ENCODE assay signal across 1 cellular context in genomic region chr10:79145517-79146470, GRCh38.
TF ChIP-seq lines count a peak whose summit lies in the region.

No MANE protein-coding gene starts in this region.

TF ChIP-seq in K562, 482 proteins besides CTCF, POLR2A, EP300 and RAD21 (continued from another document):
- TF ChIP-seq NFYB (IDR thresholded peaks at IDR 0.05; ENCODE audit: extremely low read depth, insufficient read length) (no peak), TFAM (CRISPR knock-in tag; conservative IDR thresholded peaks at IDR 0.05) (no peak), SRF (CRISPR knock-in tag; IDR thresholded peaks at IDR 0.05) (peak in 1 of 2 experiments; percentile 74; a peak in 1 of 4 replicates), PTRF (tag; IDR thresholded peaks at IDR 0.05) (no peak), CTBP1 (IDR thresholded peaks at IDR 0.05; ENCODE audit: borderline replicate concordance) (0 out of 2 replicates have a peak, but pooled peaks have one; percentile 9), ATF7 (IDR thresholded peaks at IDR 0.05) (0 out of 2 replicates have a peak, but pooled peaks have one; percentile 14), SETDB1 (IDR thresholded peaks at IDR 0.05; ENCODE audit: low read length) (no peak), NCOA6 (IDR thresholded peaks at IDR 0.05) (no peak), ZBTB34 (CRISPR knock-in tag; IDR thresholded peaks at IDR 0.05) (no peak), SMAD2 (IDR thresholded peaks at IDR 0.05; ENCODE audit: low read depth, low read length) (no peak), NFATC3 (IDR thresholded peaks at IDR 0.05) (no peak), U2AF2 (optimal IDR thresholded peaks at IDR 0.05; ENCODE audit: low read depth, low read length) (no peak), DDX20 (tag; IDR thresholded peaks at IDR 0.05; ENCODE audit: low read depth) (no peak), DPF2 (IDR thresholded peaks at IDR 0.05) (peak; percentile 35; the same call in 1 of the 2 replicates)
- TF ChIP-seq, protein P1, sequence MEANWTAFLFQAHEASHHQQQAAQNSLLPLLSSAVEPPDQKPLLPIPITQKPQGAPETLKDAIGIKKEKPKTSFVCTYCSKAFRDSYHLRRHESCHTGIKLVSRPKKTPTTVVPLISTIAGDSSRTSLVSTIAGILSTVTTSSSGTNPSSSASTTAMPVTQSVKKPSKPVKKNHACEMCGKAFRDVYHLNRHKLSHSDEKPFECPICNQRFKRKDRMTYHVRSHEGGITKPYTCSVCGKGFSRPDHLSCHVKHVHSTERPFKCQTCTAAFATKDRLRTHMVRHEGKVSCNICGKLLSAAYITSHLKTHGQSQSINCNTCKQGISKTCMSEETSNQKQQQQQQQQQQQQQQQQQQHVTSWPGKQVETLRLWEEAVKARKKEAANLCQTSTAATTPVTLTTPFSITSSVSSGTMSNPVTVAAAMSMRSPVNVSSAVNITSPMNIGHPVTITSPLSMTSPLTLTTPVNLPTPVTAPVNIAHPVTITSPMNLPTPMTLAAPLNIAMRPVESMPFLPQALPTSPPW (CRISPR knock-in tag; IDR thresholded peaks at IDR 0.05): peak; percentile 39; the same call in 1 of the 2 replicates
- TF ChIP-seq, protein P2, sequence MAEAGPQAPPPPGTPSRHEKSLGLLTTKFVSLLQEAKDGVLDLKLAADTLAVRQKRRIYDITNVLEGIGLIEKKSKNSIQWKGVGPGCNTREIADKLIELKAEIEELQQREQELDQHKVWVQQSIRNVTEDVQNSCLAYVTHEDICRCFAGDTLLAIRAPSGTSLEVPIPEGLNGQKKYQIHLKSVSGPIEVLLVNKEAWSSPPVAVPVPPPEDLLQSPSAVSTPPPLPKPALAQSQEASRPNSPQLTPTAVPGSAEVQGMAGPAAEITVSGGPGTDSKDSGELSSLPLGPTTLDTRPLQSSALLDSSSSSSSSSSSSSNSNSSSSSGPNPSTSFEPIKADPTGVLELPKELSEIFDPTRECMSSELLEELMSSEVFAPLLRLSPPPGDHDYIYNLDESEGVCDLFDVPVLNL (CRISPR knock-in tag; IDR thresholded peaks at IDR 0.05; ENCODE audit: low read depth): no peak
- TF ChIP-seq, protein P3, sequence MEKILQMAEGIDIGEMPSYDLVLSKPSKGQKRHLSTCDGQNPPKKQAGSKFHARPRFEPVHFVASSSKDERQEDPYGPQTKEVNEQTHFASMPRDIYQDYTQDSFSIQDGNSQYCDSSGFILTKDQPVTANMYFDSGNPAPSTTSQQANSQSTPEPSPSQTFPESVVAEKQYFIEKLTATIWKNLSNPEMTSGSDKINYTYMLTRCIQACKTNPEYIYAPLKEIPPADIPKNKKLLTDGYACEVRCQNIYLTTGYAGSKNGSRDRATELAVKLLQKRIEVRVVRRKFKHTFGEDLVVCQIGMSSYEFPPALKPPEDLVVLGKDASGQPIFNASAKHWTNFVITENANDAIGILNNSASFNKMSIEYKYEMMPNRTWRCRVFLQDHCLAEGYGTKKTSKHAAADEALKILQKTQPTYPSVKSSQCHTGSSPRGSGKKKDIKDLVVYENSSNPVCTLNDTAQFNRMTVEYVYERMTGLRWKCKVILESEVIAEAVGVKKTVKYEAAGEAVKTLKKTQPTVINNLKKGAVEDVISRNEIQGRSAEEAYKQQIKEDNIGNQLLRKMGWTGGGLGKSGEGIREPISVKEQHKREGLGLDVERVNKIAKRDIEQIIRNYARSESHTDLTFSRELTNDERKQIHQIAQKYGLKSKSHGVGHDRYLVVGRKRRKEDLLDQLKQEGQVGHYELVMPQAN (IDR thresholded peaks at IDR 0.05; ENCODE audit: borderline replicate concordance): no peak
